11 cellular contexts compared by ENCODE assay signal in the genomic region with DNA sequence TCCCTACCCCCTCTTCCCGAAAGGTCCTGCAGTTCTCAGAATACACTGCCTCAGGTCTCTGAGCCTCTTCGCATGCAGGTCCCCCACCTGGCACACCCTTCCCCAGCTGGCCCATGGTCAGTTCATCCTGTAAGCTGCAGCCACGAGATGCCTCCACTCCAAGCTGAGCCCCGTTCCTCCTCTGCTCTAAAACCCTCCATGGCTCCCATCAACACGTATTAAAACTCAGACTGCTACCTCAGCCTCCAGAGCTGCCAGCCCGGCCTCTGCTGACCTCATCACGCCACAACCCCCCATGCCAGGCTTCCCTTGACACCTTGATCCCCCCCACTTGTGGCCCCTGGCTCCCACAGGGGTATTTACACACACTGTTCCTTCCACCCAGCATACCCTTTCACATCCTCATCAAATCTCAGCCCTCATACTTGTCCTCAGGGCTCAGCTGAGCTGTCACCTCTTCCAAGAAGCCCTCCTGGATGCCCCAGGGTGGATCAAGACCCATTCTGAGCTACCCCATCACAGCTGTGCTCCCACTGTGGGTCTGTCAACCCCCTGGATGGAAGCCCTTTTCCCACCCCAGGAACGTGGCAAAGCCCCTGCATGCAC. TPM values are rescaled to one million over a fixed set of nuclear protein-coding genes. Genes with fewer than 3 reads are reported as not detected.
A peak's percentile ranks its signal among the peaks of the same experiment; 100 is the strongest.
DNase-seq lines count a peak whose midpoint lies in the region; ATAC-seq and TF ChIP-seq lines count a peak whose summit lies in the region.
"Had no signal": no experiment of that assay in that cellular context is flagged by ENCODE, and none has a peak within 500 bp of the region (broad histone marks: within the 10 kb centered on the region; RNA-seq: fewer than 3 reads in every experiment).

No MANE protein-coding gene starts in this region.

- H3K4me1 ChIP-seq in CD8-positive, alpha-beta T cell (ENCODE audit: insufficient read depth, low read length): peaks cover 17% of the 10 kb centered on the region
- peaks cover 9% of the 10 kb centered on the region for H3K4me1 ChIP-seq in hepatocyte (ENCODE audit: insufficient read depth)
- peaks cover 0 to 65% (median 57%) of the 10 kb centered on the region in 4 donors for H3K4me1 ChIP-seq in sigmoid colon
- H3K4me1 ChIP-seq in effector memory CD4-positive, alpha-beta T cell (ENCODE audit: control insufficient read depth, insufficient read depth, low read length, poor library complexity, severe bottlenecking): peaks cover 18% of the 10 kb centered on the region

- H3K4me2 ChIP-seq in hepatocyte: peak overlapping the region; percentile 99

- no peaks in the 10 kb centered on the region for H3K36me3 Mint-ChIP-seq in CD8-positive, alpha-beta T cell
- no peaks in the 10 kb centered on the region for H3K36me3 Mint-ChIP-seq in WTC11

- CTCF ChIA-PET in CD8-positive, alpha-beta T cell (lab: Charles Lee): no interaction called here
- CTCF ChIA-PET in WTC11 (lab: Charles Lee): interaction anchor here (0.6 to 1.6 kb wide), 6 partner anchors 9 to 137 kb away, joined by 3 to 6 read pairs (median 5); no protein-coding TSS in a partner anchor

- TF ChIP-seq EP300 in sigmoid colon (IDR thresholded peaks at IDR 0.05): no peak

- no peak overlapping the region for H3K27ac ChIP-seq in CD8-positive, alpha-beta T cell (ENCODE audit: low read depth, low read length)
- H3K27ac ChIP-seq in hepatocyte: no peak overlapping the region
- H3K27ac ChIP-seq in sigmoid colon: peak overlapping the region; percentile 8 to 95 (median 92)
- H3K27ac ChIP-seq in effector memory CD4-positive, alpha-beta T cell (ENCODE audit: insufficient read depth, low read length, poor library complexity, severe bottlenecking): no peak overlapping the region

- peaks cover 41% of the 10 kb centered on the region for H4K20me1 ChIP-seq in hepatocyte (ENCODE audit: insufficient read depth, poor library complexity, severe bottlenecking)

- DNase-seq in CD8-positive, alpha-beta T cell: no peak
- DNase-seq in WTC11 (ENCODE audit: low spot score): no peak
- no peak for DNase-seq in hepatocyte (ENCODE audit: low spot score)
- DNase-seq in sigmoid colon: no peak
- no peak for DNase-seq in effector memory CD4-positive, alpha-beta T cell
- DNase-seq in cerebellum (ENCODE audit: low spot score): no peak
- DNase-seq in NCI-H526 (lab: John Stamatoyannopoulos, UW): no peak
- DNase-seq: activated gamma-delta T cell, head of caudate nucleus, NCI-H1930 had no signal

- H3K4me3 ChIP-seq in CD8-positive, alpha-beta T cell (ENCODE audit: low read depth, low read length): no peak overlapping the region
- H3K4me3 ChIP-seq in hepatocyte (no peak overlapping the region), sigmoid colon (peak overlapping the region; percentile 72 to 94 (median 82))
- H3K4me3 ChIP-seq in effector memory CD4-positive, alpha-beta T cell (ENCODE audit: insufficient read depth, low read depth, low read length, poor library complexity, severe bottlenecking): no peak overlapping the region

- H3K79me2 ChIP-seq in hepatocyte: peaks cover 42% of the 10 kb centered on the region

- no peak for TF ChIP-seq POLR2A in sigmoid colon (IDR thresholded peaks at IDR 0.05)

- H3K9me2 ChIP-seq in hepatocyte (replicated peaks; ENCODE audit: insufficient read depth): no peaks in the 10 kb centered on the region

- peaks cover 13% of the 10 kb centered on the region for H3K4me1 Mint-ChIP-seq in CD8-positive, alpha-beta T cell (ENCODE audit: low read depth)
- peaks cover 22% of the 10 kb centered on the region for H3K4me1 Mint-ChIP-seq in WTC11

- H3K9me3 ChIP-seq in CD8-positive, alpha-beta T cell (ENCODE audit: low read length): no peaks in the 10 kb centered on the region
- H3K9me3 ChIP-seq in hepatocyte (ENCODE audit: low read depth): no peaks in the 10 kb centered on the region
- no peaks in the 10 kb centered on the region for H3K9me3 ChIP-seq in sigmoid colon
- H3K9me3 ChIP-seq in effector memory CD4-positive, alpha-beta T cell (ENCODE audit: control insufficient read depth, low read length): no peaks in the 10 kb centered on the region

- 86% methylated on average over 8 of the region's 8 CpGs for WGBS in hepatocyte (ENCODE audit: low lambda C conversion rate, missing lambda C conversion rate)
- WGBS in sigmoid colon, 2 donors: 70 to 82% methylated on average over 8 of the region's 8 CpGs

- TF ChIP-seq CTCF in CD8-positive, alpha-beta T cell (IDR thresholded peaks at IDR 0.05): no peak
- TF ChIP-seq CTCF in WTC11 (IDR thresholded peaks at IDR 0.05): no peak
- no peak for TF ChIP-seq CTCF in hepatocyte (IDR thresholded peaks at IDR 0.05; ENCODE audit: poor library complexity)
- no peak for TF ChIP-seq CTCF in sigmoid colon (IDR thresholded peaks at IDR 0.05)

- H3K27me3 ChIP-seq in CD8-positive, alpha-beta T cell (ENCODE audit: insufficient read depth, low read length): no peaks in the 10 kb centered on the region
- H3K27me3 ChIP-seq in hepatocyte (no peaks in the 10 kb centered on the region), sigmoid colon (no peaks in the 10 kb centered on the region)
- peaks cover 13% of the 10 kb centered on the region for H3K27me3 ChIP-seq in effector memory CD4-positive, alpha-beta T cell (replicated peaks; ENCODE audit: control insufficient read depth, insufficient read depth, low read length, poor library complexity, severe bottlenecking)

- no peaks in the 10 kb centered on the region for H3K9me3 Mint-ChIP-seq in CD8-positive, alpha-beta T cell
- no peaks in the 10 kb centered on the region for H3K9me3 Mint-ChIP-seq in WTC11

- H3K27me3 Mint-ChIP-seq in CD8-positive, alpha-beta T cell (ENCODE audit: low read depth): peaks cover 17% of the 10 kb centered on the region
- no peaks in the 10 kb centered on the region for H3K27me3 Mint-ChIP-seq in WTC11 (ENCODE audit: low read depth)

- no peaks in the 10 kb centered on the region for H3K36me3 ChIP-seq in CD8-positive, alpha-beta T cell (ENCODE audit: insufficient read depth, low read length)
- H3K36me3 ChIP-seq in hepatocyte (replicated peaks; ENCODE audit: insufficient read depth, low read depth) (no peaks in the 10 kb centered on the region), sigmoid colon (no peaks in the 10 kb centered on the region)
- H3K36me3 ChIP-seq in effector memory CD4-positive, alpha-beta T cell (ENCODE audit: control insufficient read depth, insufficient read depth, low read length): no peaks in the 10 kb centered on the region

- H3K27ac Mint-ChIP-seq in CD8-positive, alpha-beta T cell: no peak overlapping the region
- 0 out of 2 replicates have a peak overlapping the region, but pooled peaks have one; percentile 29 for H3K27ac Mint-ChIP-seq in WTC11

- intact Hi-C loops in CD8-positive, alpha-beta T cell (cut with DNase I, micrococcal nuclease): no loop called here
- intact Hi-C loops in sigmoid colon (cut with DNase I): loop anchor here (2.0 kb wide), 1 partner anchor 17 kb away; no protein-coding TSS in a partner anchor

- POLR2A ChIA-PET in CD8-positive, alpha-beta T cell (lab: Charles Lee): no interaction called here
- POLR2A ChIA-PET in WTC11 (lab: Charles Lee): no interaction called here

- ATAC-seq in CD8-positive, alpha-beta T cell: no peak
- no peak for ATAC-seq in WTC11
- ATAC-seq in GM21447 (IDR thresholded peaks at IDR 0.05; ENCODE audit: unreplicated experiment): no peak

- H3K4me3 Mint-ChIP-seq in CD8-positive, alpha-beta T cell: peak overlapping the region; percentile 68
- peak overlapping the region; percentile 68 for H3K4me3 Mint-ChIP-seq in WTC11

- no peak overlapping the region for H2AFZ ChIP-seq in hepatocyte

TF ChIP-seq in WTC11, 78 proteins besides CTCF, POLR2A, EP300 and RAD21 (continues in another document):
- TF ChIP-seq CREM (CRISPR knock-in tag; IDR thresholded peaks at IDR 0.05) (no peak), GRHL2 (CRISPR knock-in tag; IDR thresholded peaks at IDR 0.05; ENCODE audit: insufficient replicate concordance, severe bottlenecking) (no peak)
- TF ChIP-seq, protein P1, sequence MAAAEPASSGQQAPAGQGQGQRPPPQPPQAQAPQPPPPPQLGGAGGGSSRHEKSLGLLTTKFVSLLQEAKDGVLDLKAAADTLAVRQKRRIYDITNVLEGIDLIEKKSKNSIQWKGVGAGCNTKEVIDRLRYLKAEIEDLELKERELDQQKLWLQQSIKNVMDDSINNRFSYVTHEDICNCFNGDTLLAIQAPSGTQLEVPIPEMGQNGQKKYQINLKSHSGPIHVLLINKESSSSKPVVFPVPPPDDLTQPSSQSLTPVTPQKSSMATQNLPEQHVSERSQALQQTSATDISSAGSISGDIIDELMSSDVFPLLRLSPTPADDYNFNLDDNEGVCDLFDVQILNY (CRISPR knock-in tag; IDR thresholded peaks at IDR 0.05): no peak
- TF ChIP-seq, protein P2, sequence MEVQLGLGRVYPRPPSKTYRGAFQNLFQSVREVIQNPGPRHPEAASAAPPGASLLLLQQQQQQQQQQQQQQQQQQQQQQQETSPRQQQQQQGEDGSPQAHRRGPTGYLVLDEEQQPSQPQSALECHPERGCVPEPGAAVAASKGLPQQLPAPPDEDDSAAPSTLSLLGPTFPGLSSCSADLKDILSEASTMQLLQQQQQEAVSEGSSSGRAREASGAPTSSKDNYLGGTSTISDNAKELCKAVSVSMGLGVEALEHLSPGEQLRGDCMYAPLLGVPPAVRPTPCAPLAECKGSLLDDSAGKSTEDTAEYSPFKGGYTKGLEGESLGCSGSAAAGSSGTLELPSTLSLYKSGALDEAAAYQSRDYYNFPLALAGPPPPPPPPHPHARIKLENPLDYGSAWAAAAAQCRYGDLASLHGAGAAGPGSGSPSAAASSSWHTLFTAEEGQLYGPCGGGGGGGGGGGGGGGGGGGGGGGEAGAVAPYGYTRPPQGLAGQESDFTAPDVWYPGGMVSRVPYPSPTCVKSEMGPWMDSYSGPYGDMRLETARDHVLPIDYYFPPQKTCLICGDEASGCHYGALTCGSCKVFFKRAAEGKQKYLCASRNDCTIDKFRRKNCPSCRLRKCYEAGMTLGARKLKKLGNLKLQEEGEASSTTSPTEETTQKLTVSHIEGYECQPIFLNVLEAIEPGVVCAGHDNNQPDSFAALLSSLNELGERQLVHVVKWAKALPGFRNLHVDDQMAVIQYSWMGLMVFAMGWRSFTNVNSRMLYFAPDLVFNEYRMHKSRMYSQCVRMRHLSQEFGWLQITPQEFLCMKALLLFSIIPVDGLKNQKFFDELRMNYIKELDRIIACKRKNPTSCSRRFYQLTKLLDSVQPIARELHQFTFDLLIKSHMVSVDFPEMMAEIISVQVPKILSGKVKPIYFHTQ (CRISPR knock-in tag; IDR thresholded peaks at IDR 0.05): no peak

RNA-seq across cellular contexts. Expression of a gene that starts 48.9 kb away (rescaled TPM):
- total RNA-seq in CD8-positive, alpha-beta T cell: 1 to 10 TPM; 4.7 to 4.8 TPM
- total RNA-seq in WTC11 (2021) (201 to 253 TPM (median 244 TPM) in 3 replicates), hepatocyte (39.1 and 65.5 TPM in 2 replicates), sigmoid colon (100 to 1,000 TPM; 120 to 211 (median 139) TPM), cerebellum (207 TPM)
- polyA plus RNA-seq in hepatocyte (21.9 and 25.7 TPM in 2 replicates), sigmoid colon (10 to 100 TPM in 1 of 3 donors, 1 to 10 TPM in 1, under 1 TPM in 1; 0.46 to 12.3 (median 2.4) TPM)

Comparison
In these comparisons a context has a peak if more than half of its experiments do, and no peak if none do; other contexts are left out.
1. H3K27ac ChIP-seq: peak in sigmoid colon (4 of 4); none in CD8-positive, alpha-beta T cell (single experiment), hepatocyte (single experiment) and effector memory CD4-positive, alpha-beta T cell (single experiment).
2. H3K4me3 ChIP-seq: peak in sigmoid colon (4 of 4); none in CD8-positive, alpha-beta T cell (single experiment), hepatocyte (single experiment) and effector memory CD4-positive, alpha-beta T cell (single experiment).